8 cellular contexts compared by ENCODE assay signal in genomic region chr17:4806770-4807533, GRCh38. TPM values are rescaled to one million over a fixed set of nuclear protein-coding genes. Genes with fewer than 3 reads are reported as not detected.
DNase-seq lines count a peak whose midpoint lies in the region; ATAC-seq and TF ChIP-seq lines count a peak whose summit lies in the region.

TSS of gene PLD2 (plus strand) at chr17:4807152. CDS start at chr17:4807773, 621 bp downstream.

- TF ChIP-seq CTCF in MM.1S (IDR thresholded peaks at IDR 0.05; ENCODE audit: low read length) (no peak), heart left ventricle (IDR thresholded peaks at IDR 0.05) (peak in 1 of 12 donors; percentile 7), transverse colon (IDR thresholded peaks at IDR 0.05) (no peak)

- H3K4me3 ChIP-seq in MM.1S (ENCODE audit: low read length) (peak within 1 kb of the TSS; percentile 76), heart left ventricle (peak within 1 kb of the TSS; percentile 69 to 100 (median 86)), transverse colon (peak within 1 kb of the TSS; percentile 74 to 98 (median 91))

- H2AFZ ChIP-seq in MM.1S (ENCODE audit: low read length): peak within 1 kb of the TSS; percentile 89

- H3K9ac ChIP-seq in ES-I3 (ENCODE audit: low read depth, low read length) (peak within 1 kb of the TSS; percentile 68), MM.1S (ENCODE audit: low read length) (peak within 1 kb of the TSS; percentile 72)

- peak; percentile 84 to 99 (median 98) for ATAC-seq in heart left ventricle

- no peaks in the 10 kb centered on the region; the same call in 1 of the 2 replicates for H3F3A ChIP-seq in MM.1S (ENCODE audit: insufficient read depth, low read length)

- in situ Hi-C loops in transverse colon (cut with MboI; ENCODE audit: low pct_ligation_motif_present in 1 of 4, low pct_unique_long_range_greater_than_20kb in 1 of 4, low sequenced_read_pairs in 3 of 4): no loop called here

- 1% methylated on average over 50 to 103 of the region's 103 CpGs for WGBS in adipose tissue, 3 donors
- WGBS in heart left ventricle, 4 donors: 1% methylated on average over 16 to 103 of the region's 103 CpGs
- WGBS in transverse colon (ENCODE audit: low coverage in 1 of 2), 2 donors: 1% methylated on average over 23 of the region's 103 CpGs; no CpG with 5 or more reads in 1 of the 2 donors

- H3K36me3 ChIP-seq in ES-I3 (ENCODE audit: insufficient read depth, low read length): peaks cover 5% of the 10 kb centered on the region
- no peaks in the 10 kb centered on the region for H3K36me3 ChIP-seq in MM.1S (replicated peaks; ENCODE audit: insufficient read depth, low read length)
- H3K36me3 ChIP-seq in heart left ventricle: peaks cover 0 to 27% (median 13%) of the 10 kb centered on the region in 9 donors
- H3K36me3 ChIP-seq in transverse colon: no peaks in the 10 kb centered on the region

- DNase-seq in H4 (ENCODE audit: low spot score) (peak; percentile 34), MM.1S (peak; percentile 92), T-helper 1 cell (peak; percentile 80 to 88 (median 84)), heart left ventricle (peak; percentile 89 to 94 (median 90)), posterior cingulate gyrus (peak; percentile 55 to 96 (median 71)), transverse colon (peak; percentile 91)

- H3K27me3 ChIP-seq in MM.1S (replicated peaks; ENCODE audit: insufficient read depth, low read length) (no peaks in the 10 kb centered on the region), heart left ventricle (no peaks in the 10 kb centered on the region), transverse colon (no peaks in the 10 kb centered on the region)

- H4K20me1 ChIP-seq in MM.1S (ENCODE audit: insufficient read depth, low read length): no peaks in the 10 kb centered on the region

- no peaks in the 10 kb centered on the region for H3K9me2 ChIP-seq in MM.1S (replicated peaks; ENCODE audit: insufficient read depth, low read length)

- TF ChIP-seq EP300 in transverse colon (IDR thresholded peaks at IDR 0.05; ENCODE audit: low read depth): no peak

- H3K4me1 ChIP-seq in ES-I3 (ENCODE audit: insufficient read depth, low read length) (no peaks in the 10 kb centered on the region; the same call in 1 of the 2 replicates), MM.1S (ENCODE audit: low read length) (no peaks in the 10 kb centered on the region), heart left ventricle (peaks cover 6 to 27% (median 16%) of the 10 kb centered on the region in 12 donors), transverse colon (peaks cover 11 to 20% (median 17%) of the 10 kb centered on the region in 4 donors)

- peak within 1 kb of the TSS; percentile 86 for H3K4me2 ChIP-seq in MM.1S (ENCODE audit: low read depth, low read length)

- TF ChIP-seq POLR2A in heart left ventricle (IDR thresholded peaks at IDR 0.05) (peak in 1 of 2 donors; percentile 72), transverse colon (IDR thresholded peaks at IDR 0.05) (no peak)

- H3K79me2 ChIP-seq in MM.1S (ENCODE audit: low read length): no peaks in the 10 kb centered on the region

- H3K27ac ChIP-seq in MM.1S (ENCODE audit: low read length): no peak within 1 kb of the TSS
- no peak within 1 kb of the TSS for H3K27ac ChIP-seq in adipose tissue (ENCODE audit: low read depth, low read length)
- peak within 1 kb of the TSS; percentile 45 to 92 (median 85) for H3K27ac ChIP-seq in heart left ventricle
- peak within 1 kb of the TSS; percentile 82 to 93 (median 82) for H3K27ac ChIP-seq in transverse colon

- H3K9me3 ChIP-seq in ES-I3 (ENCODE audit: control insufficient read depth, insufficient read depth, low read length) (no peaks in the 10 kb centered on the region), MM.1S (replicated peaks; ENCODE audit: insufficient read depth, low read length) (no peaks in the 10 kb centered on the region), heart left ventricle (no peaks in the 10 kb centered on the region), transverse colon (no peaks in the 10 kb centered on the region)

- intact Hi-C loops in heart left ventricle (cut with DNase I) (loop anchor here in 2 of 10 donors (2.0 to 5.0 kb wide), 2 partner anchors 26 to 75 kb away; partner anchors contain the start of gene MINK1 (in 1 of the 2)), posterior cingulate gyrus (cut with DNase I) (no loop called here), transverse colon (cut with DNase I; ENCODE audit: low total_unique reads) (loop anchor here (5.0 kb wide), 1 partner anchor 80 kb away; no protein-coding TSS in a partner anchor)

RNA-seq across cellular contexts. Expression of gene PLD2, which starts in this region (rescaled TPM):
- total RNA-seq in H4 (2014; rRNA removed; shearing (Covaris generic)): 5.0 and 11.7 TPM in 2 replicates
- polyA plus RNA-seq in adipose tissue (10 to 100 TPM; 14.4 to 32.1 (median 16.0) TPM), heart left ventricle (1 to 10 TPM; 5.3 to 8.6 TPM)
- total RNA-seq in heart left ventricle (10 to 100 TPM in 2 of 9 donors, 1 to 10 TPM in 7; 5.5 to 17.9 (median 8.5) TPM), transverse colon (10 to 100 TPM; 13.9 to 81.9 (median 18.9) TPM)

Comparison
In these comparisons a context has a peak if more than half of its experiments do, and no peak if none do; other contexts are left out.
1. DNase-seq: peak in every context shown above with its lines; median percentile 92 in MM.1S; 91 in transverse colon; 90 in heart left ventricle; 84 in T-helper 1 cell; 71 in posterior cingulate gyrus; 34 in H4.
2. H3K27ac ChIP-seq: peak in heart left ventricle (12 of 12) and transverse colon (4 of 4); none in MM.1S (single experiment) and adipose tissue (single experiment).
3. Peak in every context shown above with its lines, with median percentiles within 50 percentile points of each other: H3K4me3 ChIP-seq.